In genomic region chrX:118847676-118848075, GRCh38 we compare ENCODE assay signal across 8 cellular contexts. TPM values are rescaled to one million over a fixed set of nuclear protein-coding genes. Genes with fewer than 3 reads are reported as not detected.
DNase-seq lines count a peak whose midpoint lies in the region; ATAC-seq and TF ChIP-seq lines count a peak whose summit lies in the region.

No MANE protein-coding gene starts in this region.

- H3K4me3 Mint-ChIP-seq in nephron, result no peak overlapping the region

- H3K9me3 Mint-ChIP-seq in nephron, result no peaks in the 10 kb centered on the region

- DNase-seq in ELF-1 (ENCODE audit: low read depth, low spot score) (peak; percentile 22), LNCaP clone FGC (ENCODE audit: low read depth) (no peak), Panc1 (ENCODE audit: low read depth, low spot score) (peak; percentile 53), epithelial cell of esophagus (ENCODE audit: low read depth) (peak; percentile 43)
- DNase-seq in activated CD4-positive, alpha-beta T cell treated with anti-CD3 and anti-CD28 coated beads, Interleukin-2, amount 50 U/mL, for 4 hours, result no peak

- CTCF ChIA-PET in Panc1 (lab: Charles Lee), result interaction anchor here (0.6 to 1.4 kb wide), 6 partner anchors 8 to 764 kb away, joined by 3 to 4 read pairs (median 3); no protein-coding TSS in a partner anchor

- no peaks in the 10 kb centered on the region for H3K36me3 Mint-ChIP-seq in nephron (ENCODE audit: low read depth)

- peak overlapping the region in 2 of 3 experiments; percentile 23 to 40 for H3K27ac Mint-ChIP-seq in nephron

- TF ChIP-seq CTCF in LNCaP clone FGC (IDR thresholded peaks at IDR 0.05; ENCODE audit: control insufficient read depth, extremely low read depth, insufficient read depth) (peak; percentile 39; the same call in 1 of the 2 replicates), Panc1 (IDR thresholded peaks at IDR 0.05) (peak; percentile 70), epithelial cell of esophagus (IDR thresholded peaks at IDR 0.05; ENCODE audit: insufficient read depth, low read depth, low read length, missing control alignments) (peak; percentile 55), nephron (IDR thresholded peaks at IDR 0.05; ENCODE audit: unreplicated experiment in 3 of 3) (peak; percentile 53 to 60 (median 58))

- H3K4me1 ChIP-seq in Panc1 (ENCODE audit: control insufficient read depth, insufficient read depth, low read length), result no peaks in the 10 kb centered on the region

- no peak overlapping the region for H3K4me3 ChIP-seq in LNCaP clone FGC (ENCODE audit: low read depth, low read length)
- no peak overlapping the region for H3K4me3 ChIP-seq in Panc1 (ENCODE audit: low read depth in 2 of 2, low read length in 2 of 2)
- no peak overlapping the region for H3K4me3 ChIP-seq in epithelial cell of esophagus (ENCODE audit: low read length)

- no peaks in the 10 kb centered on the region for H3K9me3 ChIP-seq in Panc1 (ENCODE audit: control insufficient read depth, insufficient read depth, low read depth, low read length)

- no TSS peak for BruUV-seq in Panc1 (replicated peaks; lab: Mats Ljungman, UMichigan)

- POLR2A ChIA-PET in Panc1 (lab: Charles Lee), result no interaction called here

- H3K27ac ChIP-seq in Panc1 (ENCODE audit: low read length), result no peak overlapping the region

- in situ Hi-C loops in Panc1 (cut with HindIII; ENCODE audit: low pct_unique_long_range_greater_than_20kb, low sequenced_read_pairs), result no loop called here

- intact Hi-C loops in Panc1 (cut with micrococcal nuclease; ENCODE audit: unreplicated experiment), result loop anchor here (1.0 to 10.0 kb wide), 3 partner anchors 160 to 367 kb away; no protein-coding TSS in a partner anchor

- H3K36me3 ChIP-seq in Panc1 (ENCODE audit: control insufficient read depth, insufficient read depth, low read length), result no peaks in the 10 kb centered on the region

- H3K4me1 Mint-ChIP-seq in nephron, result peaks cover 5% of the 10 kb centered on the region

- peaks cover 3% of the 10 kb centered on the region for H3K27me3 Mint-ChIP-seq in nephron (ENCODE audit: low read depth)

- ATAC-seq in Panc1 (peak; percentile 87), GM18505 (IDR thresholded peaks at IDR 0.05; ENCODE audit: unreplicated experiment) (no peak), GM21717 (IDR thresholded peaks at IDR 0.05; ENCODE audit: unreplicated experiment) (no peak)

- no peaks in the 10 kb centered on the region for H3K27me3 ChIP-seq in Panc1 (ENCODE audit: control insufficient read depth, insufficient read depth, low read length)

- no peak for TF ChIP-seq POLR2A in GM18505 (IDR thresholded peaks at IDR 0.05; ENCODE audit: borderline replicate concordance, extremely low read depth, insufficient read depth, insufficient read length)

RNA-seq across cellular contexts. Expression of gene ZCCHC12, which starts 24.1 kb away (rescaled TPM):
- 0.10 TPM for total RNA-seq in Panc1 (2021; ENCODE audit: unreplicated experiment)
- polyA plus RNA-seq in Panc1 (2012; ENCODE audit: insufficient read length), result not detected

Comparison
In these comparisons a context has a peak if more than half of its experiments do, and no peak if none do; other contexts are left out.
1. DNase-seq: peak in ELF-1 (single experiment), Panc1 (single experiment) and epithelial cell of esophagus (single experiment); none in LNCaP clone FGC (single experiment) and activated CD4-positive, alpha-beta T cell treated with anti-CD3 and anti-CD28 coated beads, Interleukin-2, amount 50 U/mL, for 4 hours (0 of 2).
2. Peak in every context shown above with its lines, with median percentiles within 50 percentile points of each other: CTCF ChIP-seq.